9 cellular contexts compared by ENCODE assay signal in the genomic region with DNA sequence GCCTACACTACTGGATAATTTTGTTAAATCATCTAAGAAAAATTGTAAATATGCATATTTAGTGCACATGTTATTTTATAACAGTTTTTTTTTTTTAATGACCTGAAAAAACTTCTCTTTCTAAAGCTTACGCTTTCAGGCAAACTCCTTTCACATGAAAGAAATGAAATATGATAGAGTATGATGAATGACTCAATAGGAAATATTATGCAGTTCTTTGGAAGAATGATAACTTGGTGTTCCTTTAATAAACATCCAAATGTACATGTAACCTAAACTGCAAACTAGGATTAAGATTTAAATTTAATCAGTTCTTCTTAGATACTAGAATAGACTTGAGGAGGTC.
DNase-seq lines count a peak whose midpoint lies in the region; ATAC-seq and TF ChIP-seq lines count a peak whose summit lies in the region.
"Had no signal": no experiment of that assay in that cellular context is flagged by ENCODE, and none has a peak within 500 bp of the region (broad histone marks: within the 10 kb centered on the region; RNA-seq: fewer than 3 reads in every experiment).

No MANE protein-coding gene starts in this region.

- H3K4me2 ChIP-seq in Loucy (ENCODE audit: low read depth, low read length, poor library complexity, severe bottlenecking), result peak overlapping the region; percentile 84

- H2AFZ ChIP-seq in Loucy (ENCODE audit: low read length), result no peak overlapping the region

- H3K9ac ChIP-seq in Loucy (ENCODE audit: low read depth, low read length, poor library complexity, severe bottlenecking), result peak overlapping the region; percentile 68

- TF ChIP-seq POLR2A in tibial nerve (IDR thresholded peaks at IDR 0.05), result no peak

- no peaks in the 10 kb centered on the region for H3K79me2 ChIP-seq in Loucy (ENCODE audit: insufficient read depth, low read length)

- no peaks in the 10 kb centered on the region for H3K27me3 ChIP-seq in Loucy (ENCODE audit: insufficient read depth, low read length, poor library complexity, severe bottlenecking)
- H3K27me3 ChIP-seq in muscle layer of duodenum (ENCODE audit: low read depth, low read length), result no peaks in the 10 kb centered on the region
- no peaks in the 10 kb centered on the region for H3K27me3 ChIP-seq in tibial nerve

- no peak for DNase-seq in caudate nucleus (lab: John Stamatoyannopoulos, UW)
- DNase-seq in tibial nerve (ENCODE audit: low spot score in 2 of 2), result no peak
- DNase-seq in NCI-H345 treated with DMSO at 0.1 percent for 48 hours (lab: John Stamatoyannopoulos, UW; ENCODE audit: unreplicated experiment), result no peak
- DNase-seq in HT-29 (ENCODE audit: low spot score), result no peak
- DNase-seq: activated CD4-positive, alpha-beta T cell treated with anti-CD3 and anti-CD28 coated beads, Interleukin-2, amount 50 U/mL, for 1 hour; trophoblast cell had no signal

- no peak for TF ChIP-seq EP300 in tibial nerve (IDR thresholded peaks at IDR 0.05)

- TF ChIP-seq CTCF in Loucy (conservative IDR thresholded peaks at IDR 0.05; ENCODE audit: low read length) (no peak), tibial nerve (IDR thresholded peaks at IDR 0.05) (no peak)

- no peaks in the 10 kb centered on the region for H4K20me1 ChIP-seq in Loucy (ENCODE audit: insufficient read depth, low read length, poor library complexity, severe bottlenecking)

- WGBS in tibial nerve, 2 donors, result 29 to 39% methylated on average over 1 of the region's 1 CpG

- H3K9me3 ChIP-seq in Loucy (ENCODE audit: insufficient read depth, low read depth, low read length) (no peaks in the 10 kb centered on the region), muscle layer of duodenum (ENCODE audit: control insufficient read depth in 1 of 2, low read length in 2 of 2) (no peaks in the 10 kb centered on the region), tibial nerve (no peaks in the 10 kb centered on the region)

- H3K4me3 ChIP-seq in Loucy (ENCODE audit: low read length, poor library complexity, severe bottlenecking), result peak overlapping the region; percentile 74
- peak overlapping the region; percentile 61 to 64 for H3K4me3 ChIP-seq in muscle layer of duodenum (ENCODE audit: low read depth in 1 of 2, low read length in 2 of 2)
- peak overlapping the region; percentile 21 to 48 (median 28) for H3K4me3 ChIP-seq in tibial nerve

- H3K4me1 ChIP-seq in Loucy (ENCODE audit: insufficient read depth, low read length, poor library complexity, severe bottlenecking), result peaks cover 33% of the 10 kb centered on the region
- H3K4me1 ChIP-seq in muscle layer of duodenum (ENCODE audit: control insufficient read depth in 1 of 2, insufficient read depth in 2 of 2, low read length in 2 of 2), result peaks cover 11 to 27% of the 10 kb centered on the region in 2 donors
- peaks cover 0 to 70% (median 48%) of the 10 kb centered on the region in 4 donors for H3K4me1 ChIP-seq in tibial nerve

- H3K9me2 ChIP-seq in Loucy (replicated peaks; ENCODE audit: low read depth, low read length), result no peaks in the 10 kb centered on the region

- H3K36me3 ChIP-seq in Loucy (ENCODE audit: insufficient read depth, low read length) (no peaks in the 10 kb centered on the region), muscle layer of duodenum (ENCODE audit: control insufficient read depth in 1 of 2, insufficient read depth in 2 of 2, low read length in 2 of 2) (no peaks in the 10 kb centered on the region), tibial nerve (no peaks in the 10 kb centered on the region)

- peak overlapping the region; percentile 4 for H3K27ac ChIP-seq in caudate nucleus (ENCODE audit: low read depth, low read length)
- H3K27ac ChIP-seq in muscle layer of duodenum (ENCODE audit: low read length), result peak overlapping the region; percentile 90
- peak overlapping the region; percentile 26 to 87 (median 66) for H3K27ac ChIP-seq in tibial nerve

- ATAC-seq in GM21619 (IDR thresholded peaks at IDR 0.05; ENCODE audit: unreplicated experiment), result no peak

- no peaks in the 10 kb centered on the region for H3F3A ChIP-seq in Loucy (ENCODE audit: low read depth)

Comparison
In these comparisons a context has a peak if more than half of its experiments do, and no peak if none do; other contexts are left out.
1. H3K27ac ChIP-seq: peak in every context shown above with its lines; median percentile 90 in muscle layer of duodenum; 66 in tibial nerve; 4 in caudate nucleus.